ENCODE assay signal across 11 cellular contexts in the genomic region with DNA sequence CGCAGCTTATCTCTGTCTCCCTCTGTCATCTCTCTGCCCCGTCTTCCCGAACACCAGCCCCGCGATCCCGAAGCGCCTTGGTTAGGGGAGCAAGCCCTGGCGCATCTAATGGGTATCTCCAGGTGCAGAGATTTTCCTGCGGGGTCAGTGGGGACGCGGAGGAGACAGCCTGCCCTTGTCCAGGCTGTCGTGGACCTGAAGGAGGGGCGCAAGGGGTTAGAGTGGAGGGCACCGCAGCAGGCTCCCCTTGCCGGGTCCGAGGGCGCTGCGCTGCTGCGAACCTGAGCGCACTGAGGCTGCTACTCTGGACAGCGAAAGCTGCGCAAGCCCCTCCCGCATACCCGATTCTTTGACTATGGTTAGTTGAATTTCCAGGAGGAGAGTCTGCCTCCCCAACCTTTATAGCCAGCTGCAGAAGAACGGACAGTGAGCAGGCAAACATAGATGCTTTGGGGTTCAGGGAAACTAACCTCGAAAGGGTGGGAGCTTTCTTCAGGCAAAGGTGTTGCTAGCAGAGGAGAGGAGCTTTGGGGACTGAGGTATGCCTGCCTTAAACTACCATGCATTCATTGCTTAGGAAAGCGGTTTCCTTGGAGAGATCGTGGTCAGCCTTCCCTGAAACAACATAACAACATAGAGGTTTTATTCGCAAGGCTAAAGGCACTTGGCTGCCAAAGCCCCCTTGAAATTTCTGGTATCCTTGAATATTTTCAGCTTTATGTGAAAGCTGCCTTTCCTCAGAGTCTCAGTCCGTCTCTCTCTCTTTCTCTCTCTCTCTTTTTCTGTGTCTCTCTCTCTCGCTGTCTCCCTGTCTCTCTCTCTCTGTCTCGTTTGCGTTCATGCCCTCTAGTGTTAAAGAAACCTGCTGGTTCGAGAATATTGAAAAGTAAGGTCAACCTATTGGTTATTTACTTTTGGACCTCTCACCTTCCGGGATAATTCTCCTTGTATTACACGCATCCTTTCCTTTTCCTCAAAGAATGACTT. TPM values are rescaled to one million over a fixed set of nuclear protein-coding genes. Genes with fewer than 3 reads are reported as not detected.
DNase-seq lines count a peak whose midpoint lies in the region; ATAC-seq and TF ChIP-seq lines count a peak whose summit lies in the region.
"Had no signal": no experiment of that assay in that cellular context is flagged by ENCODE, and none has a peak within 500 bp of the region (broad histone marks: within the 10 kb centered on the region; RNA-seq: fewer than 3 reads in every experiment).

No MANE protein-coding gene starts in this region.

- DNase-seq in GM23338 (ENCODE audit: low spot score) (peak; percentile 43), NCI-H345 (lab: John Stamatoyannopoulos, UW) (peak; percentile 31), nucleus accumbens (lab: John Stamatoyannopoulos, UW) (peak in 29 of 56 donors; percentile 3 to 61 (median 18)), GM19238 (ENCODE audit: insufficient read length, low spot score) (no peak)
- no peak for DNase-seq in activated naive CD4-positive, alpha-beta T cell treated with anti-CD3 and anti-CD28 coated beads, Interleukin-2, amount 50 U/mL, for 16 hours
- no peak for DNase-seq in activated T-helper 2 cell treated with anti-CD3 and anti-CD28 coated beads, Interferon-gamma antibody, Interleukin-2, Interleukin-4, amounts not matched to agents 10 μg/mL and 5 μg/mL and 100 μg/mL, durations not matched to agents 14 hours and 24 hours and 36 hours (ENCODE audit: low spot score)
- DNase-seq: NCI-H446 treated with DMSO at 0.1 percent for 48 hours; stimulated activated CD4-positive, alpha-beta T cell treated with anti-CD3 and anti-CD28 coated beads, Interleukin-1b, Interleukin-23, amount 100 ng/mL, for 48 hours had no signal

- intact Hi-C loops in activated T-helper 2 cell treated with anti-CD3 and anti-CD28 coated beads, Interferon-gamma antibody, Interleukin-2, Interleukin-4, amounts not matched to agents 10 μg/mL and 5 μg/mL and 100 μg/mL, durations not matched to agents 14 hours and 24 hours and 36 hours (cut with micrococcal nuclease): loop anchor here (5.0 kb wide), 1 partner anchor 396 kb away; a partner anchor contains a TSS

- no peaks in the 10 kb centered on the region for H3K9me2 ChIP-seq in GM23338 (ENCODE audit: insufficient read depth)

- ATAC-seq in GM23338 (peak; percentile 48), HG02588 (IDR thresholded peaks at IDR 0.05; ENCODE audit: unreplicated experiment) (no peak)
- ATAC-seq: mucosa of descending colon had no signal

- H3K27me3 Mint-ChIP-seq in GM23338 (ENCODE audit: insufficient read depth, low read depth, poor library complexity): peaks cover 24% of the 10 kb centered on the region
- H3K27me3 Mint-ChIP-seq in activated T-helper 2 cell treated with anti-CD3 and anti-CD28 coated beads, Interferon-gamma antibody, Interleukin-2, Interleukin-4, amounts not matched to agents 10 μg/mL and 5 μg/mL and 100 μg/mL, durations not matched to agents 14 hours and 24 hours and 36 hours (ENCODE audit: low read depth): peaks cover 30% of the 10 kb centered on the region

- H4K20me1 ChIP-seq in GM23338 (replicated peaks; ENCODE audit: insufficient read depth): peaks cover 12% of the 10 kb centered on the region; the same call in 1 of the 2 replicates

- H3K4me3 ChIP-seq in GM23338 (peak overlapping the region; percentile 57), endocrine pancreas (ENCODE audit: control insufficient read depth, insufficient read depth, low read length) (peak overlapping the region; percentile 85)
- H3K4me3 ChIP-seq: mucosa of descending colon had no signal

- peaks cover 4% of the 10 kb centered on the region; the same call in 1 of the 3 replicates for H3K9me3 Mint-ChIP-seq in GM23338
- no peaks in the 10 kb centered on the region for H3K9me3 Mint-ChIP-seq in activated T-helper 2 cell treated with anti-CD3 and anti-CD28 coated beads, Interferon-gamma antibody, Interleukin-2, Interleukin-4, amounts not matched to agents 10 μg/mL and 5 μg/mL and 100 μg/mL, durations not matched to agents 14 hours and 24 hours and 36 hours

- H3K27me3 ChIP-seq in GM23338 (ENCODE audit: insufficient read depth) (peaks cover 26% of the 10 kb centered on the region), endocrine pancreas (ENCODE audit: control insufficient read depth, insufficient read depth, low read length) (no peaks in the 10 kb centered on the region)

- H3K4me3 Mint-ChIP-seq in GM23338: peak overlapping the region; percentile 81
- H3K4me3 Mint-ChIP-seq in activated T-helper 2 cell treated with anti-CD3 and anti-CD28 coated beads, Interferon-gamma antibody, Interleukin-2, Interleukin-4, amounts not matched to agents 10 μg/mL and 5 μg/mL and 100 μg/mL, durations not matched to agents 14 hours and 24 hours and 36 hours (ENCODE audit: low read depth): no peak overlapping the region

- peak overlapping the region; percentile 79 for H3K4me2 ChIP-seq in GM23338

- H2AFZ ChIP-seq in GM23338: no peak overlapping the region

- TF ChIP-seq CTCF in GM23338 (conservative IDR thresholded peaks at IDR 0.05; ENCODE audit: low read depth in 2 of 2): no peak

- H3K36me3 ChIP-seq in GM23338 (ENCODE audit: insufficient read depth) (no peaks in the 10 kb centered on the region), endocrine pancreas (ENCODE audit: control insufficient read depth, insufficient read depth, low read length) (no peaks in the 10 kb centered on the region)

- H3K27ac Mint-ChIP-seq in GM23338: no peak overlapping the region
- no peak overlapping the region for H3K27ac Mint-ChIP-seq in activated T-helper 2 cell treated with anti-CD3 and anti-CD28 coated beads, Interferon-gamma antibody, Interleukin-2, Interleukin-4, amounts not matched to agents 10 μg/mL and 5 μg/mL and 100 μg/mL, durations not matched to agents 14 hours and 24 hours and 36 hours

- 0 out of 2 replicates have a peak, but pooled peaks cover 5% of the 10 kb centered on the region for H3K79me2 ChIP-seq in GM23338 (replicated peaks; ENCODE audit: insufficient read depth)

- H3K9ac ChIP-seq in endocrine pancreas (ENCODE audit: control insufficient read depth, insufficient read depth, low read length): peak overlapping the region; percentile 82

- no peaks in the 10 kb centered on the region for H3F3A ChIP-seq in GM23338 (replicated peaks; ENCODE audit: low read depth)

- no peaks in the 10 kb centered on the region; the same call in 2 of the 3 replicates for H3K36me3 Mint-ChIP-seq in GM23338 (ENCODE audit: low read depth)
- no peaks in the 10 kb centered on the region for H3K36me3 Mint-ChIP-seq in activated T-helper 2 cell treated with anti-CD3 and anti-CD28 coated beads, Interferon-gamma antibody, Interleukin-2, Interleukin-4, amounts not matched to agents 10 μg/mL and 5 μg/mL and 100 μg/mL, durations not matched to agents 14 hours and 24 hours and 36 hours (ENCODE audit: low read depth)

- no peaks in the 10 kb centered on the region for H3K9me3 ChIP-seq in endocrine pancreas (ENCODE audit: control insufficient read depth, low read length)
- H3K9me3 ChIP-seq: mucosa of descending colon had no signal

- peaks cover 19% of the 10 kb centered on the region for H3K4me1 Mint-ChIP-seq in GM23338
- no peaks in the 10 kb centered on the region for H3K4me1 Mint-ChIP-seq in activated T-helper 2 cell treated with anti-CD3 and anti-CD28 coated beads, Interferon-gamma antibody, Interleukin-2, Interleukin-4, amounts not matched to agents 10 μg/mL and 5 μg/mL and 100 μg/mL, durations not matched to agents 14 hours and 24 hours and 36 hours (ENCODE audit: low read depth)

- H3K4me1 ChIP-seq in GM23338 (ENCODE audit: insufficient read depth): 0 out of 2 replicates have a peak, but pooled peaks cover 8% of the 10 kb centered on the region
- peaks cover 11% of the 10 kb centered on the region for H3K4me1 ChIP-seq in endocrine pancreas (ENCODE audit: control insufficient read depth, insufficient read depth, low read length)

- no peak overlapping the region for H3K27ac ChIP-seq in GM23338 (ENCODE audit: low read depth)

TF ChIP-seq in GM23338, 12 proteins besides CTCF, POLR2A, EP300 and RAD21:
- TF ChIP-seq, protein P1, sequence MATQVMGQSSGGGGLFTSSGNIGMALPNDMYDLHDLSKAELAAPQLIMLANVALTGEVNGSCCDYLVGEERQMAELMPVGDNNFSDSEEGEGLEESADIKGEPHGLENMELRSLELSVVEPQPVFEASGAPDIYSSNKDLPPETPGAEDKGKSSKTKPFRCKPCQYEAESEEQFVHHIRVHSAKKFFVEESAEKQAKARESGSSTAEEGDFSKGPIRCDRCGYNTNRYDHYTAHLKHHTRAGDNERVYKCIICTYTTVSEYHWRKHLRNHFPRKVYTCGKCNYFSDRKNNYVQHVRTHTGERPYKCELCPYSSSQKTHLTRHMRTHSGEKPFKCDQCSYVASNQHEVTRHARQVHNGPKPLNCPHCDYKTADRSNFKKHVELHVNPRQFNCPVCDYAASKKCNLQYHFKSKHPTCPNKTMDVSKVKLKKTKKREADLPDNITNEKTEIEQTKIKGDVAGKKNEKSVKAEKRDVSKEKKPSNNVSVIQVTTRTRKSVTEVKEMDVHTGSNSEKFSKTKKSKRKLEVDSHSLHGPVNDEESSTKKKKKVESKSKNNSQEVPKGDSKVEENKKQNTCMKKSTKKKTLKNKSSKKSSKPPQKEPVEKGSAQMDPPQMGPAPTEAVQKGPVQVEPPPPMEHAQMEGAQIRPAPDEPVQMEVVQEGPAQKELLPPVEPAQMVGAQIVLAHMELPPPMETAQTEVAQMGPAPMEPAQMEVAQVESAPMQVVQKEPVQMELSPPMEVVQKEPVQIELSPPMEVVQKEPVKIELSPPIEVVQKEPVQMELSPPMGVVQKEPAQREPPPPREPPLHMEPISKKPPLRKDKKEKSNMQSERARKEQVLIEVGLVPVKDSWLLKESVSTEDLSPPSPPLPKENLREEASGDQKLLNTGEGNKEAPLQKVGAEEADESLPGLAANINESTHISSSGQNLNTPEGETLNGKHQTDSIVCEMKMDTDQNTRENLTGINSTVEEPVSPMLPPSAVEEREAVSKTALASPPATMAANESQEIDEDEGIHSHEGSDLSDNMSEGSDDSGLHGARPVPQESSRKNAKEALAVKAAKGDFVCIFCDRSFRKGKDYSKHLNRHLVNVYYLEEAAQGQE (IDR thresholded peaks at IDR 0.05; ENCODE audit: unreplicated experiment): peak; percentile 58
- TF ChIP-seq STAT1 (IDR thresholded peaks at IDR 0.05; ENCODE audit: unreplicated experiment): no peak

RNA-seq across cellular contexts. Expression of a gene that starts 1.6 kb away (rescaled TPM):
- 5.2 and 7.5 TPM in 2 replicates for total RNA-seq in GM23338 (2014; rRNA removed; shearing (Covaris generic))
- 3.5 and 4.4 TPM in 2 replicates for polyA plus RNA-seq in GM23338 (2016; fragmentation: Nextera tagmentation; extraction: Ambion mirVana)
- not detected in 2 replicates for total RNA-seq in activated T-helper 2 cell treated with anti-CD3 and anti-CD28 coated beads, Interferon-gamma antibody, Interleukin-2, Interleukin-4, amounts not matched to agents 10 μg/mL and 5 μg/mL and 100 μg/mL, durations not matched to agents 14 hours and 24 hours and 36 hours

Comparison
In these comparisons a context has a peak if more than half of its experiments do, and no peak if none do; other contexts are left out.
1. DNase-seq: peak in GM23338 (single experiment), NCI-H345 (single experiment) and nucleus accumbens (29 of 56); none in activated naive CD4-positive, alpha-beta T cell treated with anti-CD3 and anti-CD28 coated beads, Interleukin-2, amount 50 U/mL, for 16 hours (single experiment), GM19238 (single experiment) and activated T-helper 2 cell treated with anti-CD3 and anti-CD28 coated beads, Interferon-gamma antibody, Interleukin-2, Interleukin-4, amounts not matched to agents 10 μg/mL and 5 μg/mL and 100 μg/mL, durations not matched to agents 14 hours and 24 hours and 36 hours (single experiment).